In the genomic region with DNA sequence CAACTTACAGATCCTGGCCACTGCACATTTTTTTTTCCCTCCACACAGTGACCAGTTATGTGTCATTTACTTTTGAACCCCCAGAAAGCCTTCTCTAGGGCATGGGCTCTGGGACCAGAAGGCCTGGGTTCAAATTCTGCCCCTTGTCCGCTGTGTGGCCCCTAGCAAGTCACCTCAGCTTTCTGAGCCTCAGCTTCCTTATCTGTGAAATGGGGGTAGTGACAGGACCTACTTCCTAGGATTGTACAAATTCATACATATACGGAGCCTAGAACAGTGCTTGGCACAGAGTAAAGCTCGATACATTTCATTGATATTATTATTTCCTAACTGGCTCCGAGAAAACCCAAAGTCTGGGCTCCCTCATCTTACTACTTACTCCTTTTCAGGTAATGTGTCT, we compare ENCODE assay signal across 28 cellular contexts. TPM values are rescaled to one million over a fixed set of nuclear protein-coding genes. Genes with fewer than 3 reads are reported as not detected.
"Had no signal": no experiment of that assay in that cellular context is flagged by ENCODE, and none has a peak within 500 bp of the region (broad histone marks: within the 10 kb centered on the region; RNA-seq: fewer than 3 reads in every experiment).

No MANE protein-coding gene starts in this region.

- ATAC-seq: effector memory CD8-positive, alpha-beta T cell had no signal

- H3K27me3 ChIP-seq: colonic mucosa, gastrocnemius medialis had no signal

- H3K27ac ChIP-seq: colonic mucosa, epithelial cell of prostate, esophagus squamous epithelium, gastrocnemius medialis, heart right ventricle, lower lobe of right lung had no signal

- DNase-seq: cortex of kidney; effector CD8-positive, alpha-beta T cell; effector memory CD8-positive, alpha-beta T cell; esophagus squamous epithelium; foreskin melanocyte; heart right ventricle; naive B cell had no signal

- FAIRE-seq: endometrium, islet of Langerhans had no signal

- H3K4me3 ChIP-seq: colonic mucosa, esophagus squamous epithelium, gastrocnemius medialis, heart right ventricle, left lung, lower lobe of right lung, mucosa of descending colon had no signal

- H3K36me3 ChIP-seq: colonic mucosa, esophagus squamous epithelium, gastrocnemius medialis, heart right ventricle, left lung, lower lobe of right lung had no signal

- H3K9me3 ChIP-seq: colonic mucosa, esophagus squamous epithelium, gastrocnemius medialis, left lung, lower lobe of right lung, mucosa of descending colon had no signal

- H3K4me1 ChIP-seq: colonic mucosa, gastrocnemius medialis had no signal

RNA-seq across cellular contexts. Expression of gene BPI, which starts 1.6 kb away (rescaled TPM):
- total RNA-seq: colonic mucosa, dermis microvascular lymphatic vessel endothelial cell, endodermal cell, esophagus mucosa, gastrocnemius medialis, glomerular endothelial cell, kidney epithelial cell, left cardiac atrium, left ventricle myocardium superior, lower leg skin, lung microvascular endothelial cell, mesenteric fat pad, mesothelial cell of epicardium, myocyte had no signal
- polyA plus RNA-seq: keratinocyte had no signal

RNA-seq across cellular contexts. Expression of gene LBP, which starts 40.7 kb away (rescaled TPM):
- total RNA-seq: glomerular endothelial cell, kidney epithelial cell, lower lobe of right lung, mesothelial cell of epicardium, myocyte had no signal
- polyA plus RNA-seq: keratinocyte had no signal

RNA-seq across cellular contexts. Expression of gene KIAA1755, which starts 45.0 kb away (rescaled TPM):
- total RNA-seq: dermis microvascular lymphatic vessel endothelial cell, endodermal cell, lung microvascular endothelial cell had no signal
- polyA plus RNA-seq: keratinocyte had no signal
